Comparison of ENCODE assay signal across 13 cellular contexts in genomic region chr1:30023300-30024022, GRCh38.
DNase-seq lines count a peak whose midpoint lies in the region; ATAC-seq and TF ChIP-seq lines count a peak whose summit lies in the region.
"Had no signal": no experiment of that assay in that cellular context is flagged by ENCODE, and none has a peak within 500 bp of the region (broad histone marks: within the 10 kb centered on the region; RNA-seq: fewer than 3 reads in every experiment).

No MANE protein-coding gene starts in this region.

- H3K36me3 Mint-ChIP-seq in activated T-cell treated with anti-CD3 and anti-CD28 coated beads, Interleukin-2, amount 50 U/mL, for 72 hours (ENCODE audit: insufficient read depth in 2 of 2) = no peaks in the 10 kb centered on the region
- H3K36me3 Mint-ChIP-seq in activated T-cell treated with anti-CD3 and anti-CD28 coated beads, Interleukin-2, amount 50 U/mL, for 4 hours (ENCODE audit: insufficient read depth) = no peaks in the 10 kb centered on the region
- H3K36me3 Mint-ChIP-seq in chondrocyte (ENCODE audit: low read depth) = no peaks in the 10 kb centered on the region
- H3K36me3 Mint-ChIP-seq: CD4-positive, CD25-positive, alpha-beta regulatory T cell had no signal

- no peak overlapping the region for H3K4me3 Mint-ChIP-seq in activated T-cell treated with anti-CD3 and anti-CD28 coated beads, Interleukin-2, amount 50 U/mL, for 72 hours
- H3K4me3 Mint-ChIP-seq in activated T-cell treated with anti-CD3 and anti-CD28 coated beads, Interleukin-2, amount 50 U/mL, for 4 hours = no peak overlapping the region
- H3K4me3 Mint-ChIP-seq in chondrocyte (ENCODE audit: unreplicated experiment) = no peak overlapping the region
- H3K4me3 Mint-ChIP-seq: CD4-positive, CD25-positive, alpha-beta regulatory T cell had no signal

- no peak overlapping the region for H3K27ac Mint-ChIP-seq in activated T-cell treated with anti-CD3 and anti-CD28 coated beads, Interleukin-2, amount 50 U/mL, for 72 hours
- H3K27ac Mint-ChIP-seq in chondrocyte (ENCODE audit: unreplicated experiment) = no peak overlapping the region
- H3K27ac Mint-ChIP-seq: CD4-positive, CD25-positive, alpha-beta regulatory T cell had no signal

- no peaks in the 10 kb centered on the region for H3K4me1 Mint-ChIP-seq in activated T-cell treated with anti-CD3 and anti-CD28 coated beads, Interleukin-2, amount 50 U/mL, for 72 hours (ENCODE audit: low read depth)
- no peaks in the 10 kb centered on the region for H3K4me1 Mint-ChIP-seq in activated T-cell treated with anti-CD3 and anti-CD28 coated beads, Interleukin-2, amount 50 U/mL, for 4 hours (ENCODE audit: low read depth)
- no peaks in the 10 kb centered on the region for H3K4me1 Mint-ChIP-seq in chondrocyte (ENCODE audit: low read depth)
- H3K4me1 Mint-ChIP-seq: CD4-positive, CD25-positive, alpha-beta regulatory T cell had no signal

- no peak for TF ChIP-seq CTCF in chondrocyte (IDR thresholded peaks at IDR 0.05)

- ATAC-seq in activated T-cell treated with anti-CD3 and anti-CD28 coated beads, Interleukin-2, amount 50 U/mL, for 72 hours (replicated peaks in 1 of 2) = peak; percentile 22 to 58
- no peak for ATAC-seq in activated T-cell treated with anti-CD3 and anti-CD28 coated beads, Interleukin-2, amount 50 U/mL, for 4 hours
- ATAC-seq in stimulated activated naive CD8-positive, alpha-beta T cell treated with anti-CD3 and anti-CD28 coated beads, Interleukin-15, Interleukin-2, amounts not matched to agents 100 U/mL and 50 U/mL, for 24 hours = peak; percentile 52
- ATAC-seq in GM21526 (IDR thresholded peaks at IDR 0.05; ENCODE audit: low FRiP score, unreplicated experiment) = no peak

- peaks cover 18% of the 10 kb centered on the region for H3K27me3 Mint-ChIP-seq in activated T-cell treated with anti-CD3 and anti-CD28 coated beads, Interleukin-2, amount 50 U/mL, for 72 hours (ENCODE audit: low read depth)
- H3K27me3 Mint-ChIP-seq in activated T-cell treated with anti-CD3 and anti-CD28 coated beads, Interleukin-2, amount 50 U/mL, for 4 hours (ENCODE audit: low read depth) = peaks cover 25% of the 10 kb centered on the region
- peaks cover 17% of the 10 kb centered on the region for H3K27me3 Mint-ChIP-seq in chondrocyte (ENCODE audit: low read depth)

- H3K9me3 Mint-ChIP-seq in activated T-cell treated with anti-CD3 and anti-CD28 coated beads, Interleukin-2, amount 50 U/mL, for 72 hours = peaks cover 0 to 2% of the 10 kb centered on the region in 2 donors
- no peaks in the 10 kb centered on the region for H3K9me3 Mint-ChIP-seq in activated T-cell treated with anti-CD3 and anti-CD28 coated beads, Interleukin-2, amount 50 U/mL, for 4 hours
- H3K9me3 Mint-ChIP-seq in chondrocyte (ENCODE audit: low read depth) = peaks cover 4% of the 10 kb centered on the region

- no peak for DNase-seq in activated T-cell treated with anti-CD3 and anti-CD28 coated beads, Interleukin-2, amount 50 U/mL, for 72 hours
- no peak for DNase-seq in activated T-cell treated with anti-CD3 and anti-CD28 coated beads, Interleukin-2, amount 50 U/mL, for 4 hours
- peak; percentile 15 for DNase-seq in activated CD8-positive, alpha-beta memory T cell treated with anti-CD3 and anti-CD28 coated beads, Interleukin-2, amount 50 U/mL, for 48 hours
- DNase-seq in chondrocyte (ENCODE audit: low spot score) = peak; percentile 12
- DNase-seq in stimulated activated naive CD8-positive, alpha-beta T cell treated with anti-CD3 and anti-CD28 coated beads, Interleukin-15, Interleukin-2, amounts not matched to agents 100 U/mL and 50 U/mL, for 24 hours = no peak
- no peak for DNase-seq in stimulated activated naive CD4-positive, alpha-beta T cell treated with Interleukin-2 at 50 U/mL for 16 hours (lab: John Stamatoyannopoulos, UW)
- no peak for DNase-seq in NCI-H524 (lab: John Stamatoyannopoulos, UW)
- DNase-seq: ACHN; CD4-positive, CD25-positive, alpha-beta regulatory T cell; DMS53; GF-D8; HCEC 1CT had no signal

Comparison
In these comparisons a context has a peak if more than half of its experiments do, and no peak if none do; other contexts are left out.
1. ATAC-seq: peak in activated T-cell treated with anti-CD3 and anti-CD28 coated beads, Interleukin-2, amount 50 U/mL, for 72 hours (2 of 2) and stimulated activated naive CD8-positive, alpha-beta T cell treated with anti-CD3 and anti-CD28 coated beads, Interleukin-15, Interleukin-2, amounts not matched to agents 100 U/mL and 50 U/mL, for 24 hours (single experiment); none in activated T-cell treated with anti-CD3 and anti-CD28 coated beads, Interleukin-2, amount 50 U/mL, for 4 hours (0 of 2) and GM21526 (single experiment).
2. DNase-seq: peak in activated CD8-positive, alpha-beta memory T cell treated with anti-CD3 and anti-CD28 coated beads, Interleukin-2, amount 50 U/mL, for 48 hours (single experiment) and chondrocyte (single experiment); none in activated T-cell treated with anti-CD3 and anti-CD28 coated beads, Interleukin-2, amount 50 U/mL, for 72 hours (0 of 2), activated T-cell treated with anti-CD3 and anti-CD28 coated beads, Interleukin-2, amount 50 U/mL, for 4 hours (single experiment), stimulated activated naive CD8-positive, alpha-beta T cell treated with anti-CD3 and anti-CD28 coated beads, Interleukin-15, Interleukin-2, amounts not matched to agents 100 U/mL and 50 U/mL, for 24 hours (single experiment), stimulated activated naive CD4-positive, alpha-beta T cell treated with Interleukin-2 at 50 U/mL for 16 hours (single experiment) and NCI-H524 (0 of 2).